Comparison of ENCODE assay signal across 1 cellular context in the genomic region with DNA sequence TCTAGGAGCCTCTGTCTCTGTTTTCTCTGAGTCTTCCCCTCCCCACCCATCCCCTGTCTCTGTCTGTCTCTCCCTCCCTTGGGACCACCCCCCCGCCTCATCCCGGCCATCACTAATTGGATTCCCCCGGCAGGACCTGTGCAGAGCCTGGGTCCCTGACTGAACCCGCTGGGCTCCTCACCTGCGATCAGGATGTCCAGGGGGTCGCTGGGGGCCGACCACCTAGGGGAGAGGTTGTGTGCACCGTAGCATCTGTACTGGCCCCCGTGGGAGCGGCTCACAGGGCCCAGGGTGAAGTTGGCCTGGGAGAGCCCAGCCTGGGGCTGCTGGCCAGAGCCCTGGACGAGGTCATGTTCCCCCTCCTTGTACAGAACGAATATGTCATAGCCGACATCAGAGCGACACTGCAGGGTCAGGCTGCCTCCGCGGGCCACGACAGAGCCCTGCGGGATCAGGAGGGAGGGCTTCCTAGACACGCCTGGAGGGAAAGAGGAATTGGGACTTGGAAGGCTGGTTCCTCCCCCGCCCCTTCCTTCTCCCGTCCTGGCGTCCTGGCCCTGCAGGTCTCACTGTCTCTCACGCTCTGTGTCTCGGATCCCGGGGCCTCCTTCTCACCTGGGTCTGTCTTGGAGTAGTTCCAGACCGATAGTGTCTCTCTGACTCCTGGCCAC.
TF ChIP-seq lines count a peak whose summit lies in the region.

No MANE protein-coding gene starts in this region.

TF ChIP-seq in GM23338, 12 proteins besides CTCF, POLR2A, EP300 and RAD21 (continued from another document):
- TF ChIP-seq, protein P1, sequence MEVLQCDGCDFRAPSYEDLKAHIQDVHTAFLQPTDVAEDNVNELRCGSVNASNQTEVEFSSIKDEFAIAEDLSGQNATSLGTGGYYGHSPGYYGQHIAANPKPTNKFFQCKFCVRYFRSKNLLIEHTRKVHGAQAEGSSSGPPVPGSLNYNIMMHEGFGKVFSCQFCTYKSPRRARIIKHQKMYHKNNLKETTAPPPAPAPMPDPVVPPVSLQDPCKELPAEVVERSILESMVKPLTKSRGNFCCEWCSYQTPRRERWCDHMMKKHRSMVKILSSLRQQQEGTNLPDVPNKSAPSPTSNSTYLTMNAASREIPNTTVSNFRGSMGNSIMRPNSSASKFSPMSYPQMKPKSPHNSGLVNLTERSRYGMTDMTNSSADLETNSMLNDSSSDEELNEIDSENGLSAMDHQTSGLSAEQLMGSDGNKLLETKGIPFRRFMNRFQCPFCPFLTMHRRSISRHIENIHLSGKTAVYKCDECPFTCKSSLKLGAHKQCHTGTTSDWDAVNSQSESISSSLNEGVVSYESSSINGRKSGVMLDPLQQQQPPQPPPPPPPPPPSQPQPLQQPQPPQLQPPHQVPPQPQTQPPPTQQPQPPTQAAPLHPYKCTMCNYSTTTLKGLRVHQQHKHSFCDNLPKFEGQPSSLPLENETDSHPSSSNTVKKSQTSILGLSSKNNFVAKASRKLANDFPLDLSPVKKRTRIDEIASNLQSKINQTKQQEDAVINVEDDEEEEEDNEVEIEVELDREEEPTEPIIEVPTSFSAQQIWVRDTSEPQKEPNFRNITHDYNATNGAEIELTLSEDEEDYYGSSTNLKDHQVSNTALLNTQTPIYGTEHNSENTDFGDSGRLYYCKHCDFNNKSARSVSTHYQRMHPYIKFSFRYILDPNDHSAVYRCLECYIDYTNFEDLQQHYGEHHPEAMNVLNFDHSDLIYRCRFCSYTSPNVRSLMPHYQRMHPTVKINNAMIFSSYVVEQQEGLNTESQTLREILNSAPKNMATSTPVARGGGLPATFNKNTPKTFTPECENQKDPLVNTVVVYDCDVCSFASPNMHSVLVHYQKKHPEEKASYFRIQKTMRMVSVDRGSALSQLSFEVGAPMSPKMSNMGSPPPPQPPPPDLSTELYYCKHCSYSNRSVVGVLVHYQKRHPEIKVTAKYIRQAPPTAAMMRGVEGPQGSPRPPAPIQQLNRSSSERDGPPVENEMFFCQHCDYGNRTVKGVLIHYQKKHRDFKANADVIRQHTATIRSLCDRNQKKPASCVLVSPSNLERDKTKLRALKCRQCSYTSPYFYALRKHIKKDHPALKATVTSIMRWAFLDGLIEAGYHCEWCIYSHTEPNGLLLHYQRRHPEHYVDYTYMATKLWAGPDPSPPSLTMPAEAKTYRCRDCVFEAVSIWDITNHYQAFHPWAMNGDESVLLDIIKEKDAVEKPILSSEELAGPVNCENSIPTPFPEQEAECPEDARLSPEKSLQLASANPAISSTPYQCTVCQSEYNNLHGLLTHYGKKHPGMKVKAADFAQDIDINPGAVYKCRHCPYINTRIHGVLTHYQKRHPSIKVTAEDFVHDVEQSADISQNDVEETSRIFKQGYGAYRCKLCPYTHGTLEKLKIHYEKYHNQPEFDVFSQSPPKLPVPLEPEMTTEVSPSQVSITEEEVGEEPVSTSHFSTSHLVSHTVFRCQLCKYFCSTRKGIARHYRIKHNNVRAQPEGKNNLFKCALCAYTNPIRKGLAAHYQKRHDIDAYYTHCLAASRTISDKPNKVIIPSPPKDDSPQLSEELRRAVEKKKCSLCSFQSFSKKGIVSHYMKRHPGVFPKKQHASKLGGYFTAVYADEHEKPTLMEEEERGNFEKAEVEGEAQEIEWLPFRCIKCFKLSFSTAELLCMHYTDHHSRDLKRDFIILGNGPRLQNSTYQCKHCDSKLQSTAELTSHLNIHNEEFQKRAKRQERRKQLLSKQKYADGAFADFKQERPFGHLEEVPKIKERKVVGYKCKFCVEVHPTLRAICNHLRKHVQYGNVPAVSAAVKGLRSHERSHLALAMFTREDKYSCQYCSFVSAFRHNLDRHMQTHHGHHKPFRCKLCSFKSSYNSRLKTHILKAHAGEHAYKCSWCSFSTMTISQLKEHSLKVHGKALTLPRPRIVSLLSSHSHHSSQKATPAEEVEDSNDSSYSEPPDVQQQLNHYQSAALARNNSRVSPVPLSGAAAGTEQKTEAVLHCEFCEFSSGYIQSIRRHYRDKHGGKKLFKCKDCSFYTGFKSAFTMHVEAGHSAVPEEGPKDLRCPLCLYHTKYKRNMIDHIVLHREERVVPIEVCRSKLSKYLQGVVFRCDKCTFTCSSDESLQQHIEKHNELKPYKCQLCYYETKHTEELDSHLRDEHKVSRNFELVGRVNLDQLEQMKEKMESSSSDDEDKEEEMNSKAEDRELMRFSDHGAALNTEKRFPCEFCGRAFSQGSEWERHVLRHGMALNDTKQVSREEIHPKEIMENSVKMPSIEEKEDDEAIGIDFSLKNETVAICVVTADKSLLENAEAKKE (CRISPR knock-in tag; IDR thresholded peaks at IDR 0.05) = no peak
- TF ChIP-seq NANOG (IDR thresholded peaks at IDR 0.05; ENCODE audit: borderline replicate concordance) (no peak), CREB1 (CRISPR knock-in tag; IDR thresholded peaks at IDR 0.05; ENCODE audit: low read depth) (no peak), ZNF331 (CRISPR knock-in tag; IDR thresholded peaks at IDR 0.05; ENCODE audit: low read depth) (no peak), EZH2phosphoT487 (IDR thresholded peaks at IDR 0.05; ENCODE audit: unreplicated experiment) (no peak), STAT1 (IDR thresholded peaks at IDR 0.05; ENCODE audit: unreplicated experiment) (no peak)
- TF ChIP-seq, protein P2, sequence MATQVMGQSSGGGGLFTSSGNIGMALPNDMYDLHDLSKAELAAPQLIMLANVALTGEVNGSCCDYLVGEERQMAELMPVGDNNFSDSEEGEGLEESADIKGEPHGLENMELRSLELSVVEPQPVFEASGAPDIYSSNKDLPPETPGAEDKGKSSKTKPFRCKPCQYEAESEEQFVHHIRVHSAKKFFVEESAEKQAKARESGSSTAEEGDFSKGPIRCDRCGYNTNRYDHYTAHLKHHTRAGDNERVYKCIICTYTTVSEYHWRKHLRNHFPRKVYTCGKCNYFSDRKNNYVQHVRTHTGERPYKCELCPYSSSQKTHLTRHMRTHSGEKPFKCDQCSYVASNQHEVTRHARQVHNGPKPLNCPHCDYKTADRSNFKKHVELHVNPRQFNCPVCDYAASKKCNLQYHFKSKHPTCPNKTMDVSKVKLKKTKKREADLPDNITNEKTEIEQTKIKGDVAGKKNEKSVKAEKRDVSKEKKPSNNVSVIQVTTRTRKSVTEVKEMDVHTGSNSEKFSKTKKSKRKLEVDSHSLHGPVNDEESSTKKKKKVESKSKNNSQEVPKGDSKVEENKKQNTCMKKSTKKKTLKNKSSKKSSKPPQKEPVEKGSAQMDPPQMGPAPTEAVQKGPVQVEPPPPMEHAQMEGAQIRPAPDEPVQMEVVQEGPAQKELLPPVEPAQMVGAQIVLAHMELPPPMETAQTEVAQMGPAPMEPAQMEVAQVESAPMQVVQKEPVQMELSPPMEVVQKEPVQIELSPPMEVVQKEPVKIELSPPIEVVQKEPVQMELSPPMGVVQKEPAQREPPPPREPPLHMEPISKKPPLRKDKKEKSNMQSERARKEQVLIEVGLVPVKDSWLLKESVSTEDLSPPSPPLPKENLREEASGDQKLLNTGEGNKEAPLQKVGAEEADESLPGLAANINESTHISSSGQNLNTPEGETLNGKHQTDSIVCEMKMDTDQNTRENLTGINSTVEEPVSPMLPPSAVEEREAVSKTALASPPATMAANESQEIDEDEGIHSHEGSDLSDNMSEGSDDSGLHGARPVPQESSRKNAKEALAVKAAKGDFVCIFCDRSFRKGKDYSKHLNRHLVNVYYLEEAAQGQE (IDR thresholded peaks at IDR 0.05; ENCODE audit: unreplicated experiment) = no peak
- TF ChIP-seq, protein P3, sequence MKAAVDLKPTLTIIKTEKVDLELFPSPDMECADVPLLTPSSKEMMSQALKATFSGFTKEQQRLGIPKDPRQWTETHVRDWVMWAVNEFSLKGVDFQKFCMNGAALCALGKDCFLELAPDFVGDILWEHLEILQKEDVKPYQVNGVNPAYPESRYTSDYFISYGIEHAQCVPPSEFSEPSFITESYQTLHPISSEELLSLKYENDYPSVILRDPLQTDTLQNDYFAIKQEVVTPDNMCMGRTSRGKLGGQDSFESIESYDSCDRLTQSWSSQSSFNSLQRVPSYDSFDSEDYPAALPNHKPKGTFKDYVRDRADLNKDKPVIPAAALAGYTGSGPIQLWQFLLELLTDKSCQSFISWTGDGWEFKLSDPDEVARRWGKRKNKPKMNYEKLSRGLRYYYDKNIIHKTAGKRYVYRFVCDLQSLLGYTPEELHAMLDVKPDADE (IDR thresholded peaks at IDR 0.05) = no peak
